13 cellular contexts compared by ENCODE assay signal in genomic region chr14:24483604-24484252, GRCh38. TPM values are rescaled to one million over a fixed set of nuclear protein-coding genes. Genes with fewer than 3 reads are reported as not detected.
DNase-seq lines count a peak whose midpoint lies in the region; ATAC-seq, FAIRE-seq and TF ChIP-seq lines count a peak whose summit lies in the region.
"Had no signal": no experiment of that assay in that cellular context is flagged by ENCODE, and none has a peak within 500 bp of the region (broad histone marks: within the 10 kb centered on the region; RNA-seq: fewer than 3 reads in every experiment).

No MANE protein-coding gene starts in this region.

- no peaks in the 10 kb centered on the region for H3K79me2 ChIP-seq in astrocyte (ENCODE audit: insufficient read depth, low read length)

- no peak for FAIRE-seq in astrocyte (lab: Jason Lieb, UNC)

- no peak overlapping the region for H2AFZ ChIP-seq in astrocyte (ENCODE audit: low read depth, low read length)

- H3K9me3 ChIP-seq in astrocyte (ENCODE audit: insufficient read depth, low read depth, low read length) = no peaks in the 10 kb centered on the region
- no peaks in the 10 kb centered on the region for H3K9me3 ChIP-seq in thymus (ENCODE audit: control insufficient read depth)
- H3K9me3 ChIP-seq: heart left ventricle had no signal

- H3K4me1 ChIP-seq in astrocyte (ENCODE audit: insufficient read depth, low read length) = no peaks in the 10 kb centered on the region
- H3K4me1 ChIP-seq in thymus (ENCODE audit: control insufficient read depth, insufficient read depth, low read length) = peaks cover 16% of the 10 kb centered on the region
- H3K4me1 ChIP-seq: heart left ventricle had no signal

- no peak for ATAC-seq in GM19328 (IDR thresholded peaks at IDR 0.05; ENCODE audit: unreplicated experiment)
- ATAC-seq: heart left ventricle had no signal

- H3K36me3 ChIP-seq in astrocyte (ENCODE audit: insufficient read depth, low read length) (no peaks in the 10 kb centered on the region), thymus (ENCODE audit: control insufficient read depth, insufficient read depth) (no peaks in the 10 kb centered on the region)
- H3K36me3 ChIP-seq: heart left ventricle had no signal

- H3K4me1 Mint-ChIP-seq in activated naive CD4-positive, alpha-beta T cell treated with anti-CD3 and anti-CD28 coated beads, Interleukin-2, amount 50 U/mL, for 24 hours = peaks cover 27% of the 10 kb centered on the region
- peaks cover 2% of the 10 kb centered on the region for H3K4me1 Mint-ChIP-seq in astrocyte (ENCODE audit: low read depth, unreplicated experiment)
- H3K4me1 Mint-ChIP-seq: nephron had no signal

- DNase-seq in activated naive CD4-positive, alpha-beta T cell (lab: John Stamatoyannopoulos, UW) = no peak
- DNase-seq in NAMALWA (ENCODE audit: low spot score) (peak; percentile 11), astrocyte (ENCODE audit: low read depth) (peak; percentile 32), midbrain (lab: John Stamatoyannopoulos, UW) (no peak), lower leg skin (ENCODE audit: low spot score in 2 of 2) (no peak)
- DNase-seq: heart left ventricle; NCI-H2081 treated with DMSO at 0.1 percent for 48 hours; stimulated activated CD4-positive, alpha-beta T cell treated with anti-CD3 and anti-CD28 coated beads, Interleukin-2, amount 100 ng/mL, for 48 hours had no signal

- no peaks in the 10 kb centered on the region for H3K27me3 Mint-ChIP-seq in activated naive CD4-positive, alpha-beta T cell treated with anti-CD3 and anti-CD28 coated beads, Interleukin-2, amount 50 U/mL, for 24 hours
- H3K27me3 Mint-ChIP-seq in astrocyte (ENCODE audit: low read depth, unreplicated experiment) = no peaks in the 10 kb centered on the region

- H3K27ac ChIP-seq in astrocyte (ENCODE audit: low read depth, low read length) (no peak overlapping the region), thymus (ENCODE audit: low read depth) (peak overlapping the region; percentile 69)
- H3K27ac ChIP-seq: C4-2B, heart left ventricle had no signal

- no peaks in the 10 kb centered on the region for H3K27me3 ChIP-seq in astrocyte (ENCODE audit: insufficient read depth, low read length)
- no peaks in the 10 kb centered on the region for H3K27me3 ChIP-seq in thymus (ENCODE audit: control insufficient read depth, insufficient read depth)
- H3K27me3 ChIP-seq: heart left ventricle had no signal

- H3K4me3 ChIP-seq in astrocyte (ENCODE audit: insufficient read depth, low read depth, low read length) = no peak overlapping the region
- no peak overlapping the region for H3K4me3 ChIP-seq in thymus (ENCODE audit: low read length)
- no peak overlapping the region for H3K4me3 ChIP-seq in lower leg skin (ENCODE audit: low read depth, poor library complexity, severe bottlenecking)
- H3K4me3 ChIP-seq: heart left ventricle had no signal

- H4K20me1 ChIP-seq in astrocyte (ENCODE audit: insufficient read depth, low read length) = no peaks in the 10 kb centered on the region

- intact Hi-C loops in lower leg skin (cut with DNase I; ENCODE audit: low total_unique reads) = no loop called here

- no peaks in the 10 kb centered on the region for H3K36me3 Mint-ChIP-seq in activated naive CD4-positive, alpha-beta T cell treated with anti-CD3 and anti-CD28 coated beads, Interleukin-2, amount 50 U/mL, for 24 hours
- peaks cover 2% of the 10 kb centered on the region for H3K36me3 Mint-ChIP-seq in astrocyte (ENCODE audit: low read depth, unreplicated experiment)

- H3K4me2 ChIP-seq in astrocyte (ENCODE audit: low read length) = no peak overlapping the region

- peak overlapping the region; percentile 30 for H3K27ac Mint-ChIP-seq in activated naive CD4-positive, alpha-beta T cell treated with anti-CD3 and anti-CD28 coated beads, Interleukin-2, amount 50 U/mL, for 24 hours
- H3K27ac Mint-ChIP-seq in astrocyte (ENCODE audit: unreplicated experiment) = no peak overlapping the region
- H3K27ac Mint-ChIP-seq: nephron had no signal

- H3K9ac ChIP-seq in astrocyte (ENCODE audit: low read length) = no peak overlapping the region

- peak overlapping the region; percentile 23 for H3K4me3 Mint-ChIP-seq in activated naive CD4-positive, alpha-beta T cell treated with anti-CD3 and anti-CD28 coated beads, Interleukin-2, amount 50 U/mL, for 24 hours
- no peak overlapping the region for H3K4me3 Mint-ChIP-seq in astrocyte (ENCODE audit: unreplicated experiment)
- H3K4me3 Mint-ChIP-seq: nephron had no signal

- TF ChIP-seq CTCF in astrocyte (IDR thresholded peaks at IDR 0.05; ENCODE audit: insufficient read depth, low read depth, low read length) (no peak), lower leg skin (IDR thresholded peaks at IDR 0.05) (no peak)

- TF ChIP-seq POLR2A in lower leg skin (IDR thresholded peaks at IDR 0.05) = no peak

- 18% methylated on average over 4 of the region's 4 CpGs for WGBS in thymus
- 51 to 55% methylated on average over 4 of the region's 4 CpGs for WGBS in lower leg skin, 2 donors

- no peaks in the 10 kb centered on the region for H3K9me3 Mint-ChIP-seq in activated naive CD4-positive, alpha-beta T cell treated with anti-CD3 and anti-CD28 coated beads, Interleukin-2, amount 50 U/mL, for 24 hours
- peaks cover 3% of the 10 kb centered on the region for H3K9me3 Mint-ChIP-seq in astrocyte (ENCODE audit: unreplicated experiment)
- H3K9me3 Mint-ChIP-seq: nephron had no signal

RNA-seq across cellular contexts. Expression of gene CMA1, which starts 24.3 kb away (rescaled TPM):
- total RNA-seq in astrocyte (not detected in 2 replicates), lower leg skin (1 to 10 TPM in 2 of 4 donors, under 1 TPM in 1, not detected in 1; 0.63 to 2.2 (median 1.2) TPM)
- polyA plus RNA-seq in thymus = 0.96 TPM

RNA-seq across cellular contexts. Expression of gene SDR39U1, which starts 41.2 kb away (rescaled TPM):
- 27.6 and 28.1 TPM in 2 replicates for total RNA-seq in astrocyte
- 148 TPM for polyA plus RNA-seq in thymus
- total RNA-seq in lower leg skin = 10 to 100 TPM; 21.0 to 39.1 (median 30.2) TPM

RNA-seq across cellular contexts. Expression of gene KHNYN, which starts 54.0 kb away (rescaled TPM):
- 45.5 and 50.5 TPM in 2 replicates for total RNA-seq in astrocyte
- polyA plus RNA-seq in thymus = 28.9 TPM
- total RNA-seq in lower leg skin = 100 to 1,000 TPM in 1 of 4 donors, 10 to 100 TPM in 3; 66.0 to 147 (median 90.6) TPM

RNA-seq across cellular contexts. Expression of gene CBLN3, which starts 54.3 kb away (rescaled TPM):
- total RNA-seq in astrocyte (3.9 and 5.4 TPM in 2 replicates), lower leg skin (1 to 10 TPM in 2 of 4 donors, under 1 TPM in 2; 0.76 to 1.4 (median 1.1) TPM)
- 9.5 TPM for polyA plus RNA-seq in thymus

Comparison
In these comparisons a context has a peak if more than half of its experiments do, and no peak if none do; other contexts are left out.
1. DNase-seq: peak in NAMALWA (single experiment) and astrocyte (single experiment); none in activated naive CD4-positive, alpha-beta T cell (0 of 4), midbrain (single experiment) and lower leg skin (0 of 2).